Comparison of ENCODE assay signal across 7 cellular contexts in the genomic region with DNA sequence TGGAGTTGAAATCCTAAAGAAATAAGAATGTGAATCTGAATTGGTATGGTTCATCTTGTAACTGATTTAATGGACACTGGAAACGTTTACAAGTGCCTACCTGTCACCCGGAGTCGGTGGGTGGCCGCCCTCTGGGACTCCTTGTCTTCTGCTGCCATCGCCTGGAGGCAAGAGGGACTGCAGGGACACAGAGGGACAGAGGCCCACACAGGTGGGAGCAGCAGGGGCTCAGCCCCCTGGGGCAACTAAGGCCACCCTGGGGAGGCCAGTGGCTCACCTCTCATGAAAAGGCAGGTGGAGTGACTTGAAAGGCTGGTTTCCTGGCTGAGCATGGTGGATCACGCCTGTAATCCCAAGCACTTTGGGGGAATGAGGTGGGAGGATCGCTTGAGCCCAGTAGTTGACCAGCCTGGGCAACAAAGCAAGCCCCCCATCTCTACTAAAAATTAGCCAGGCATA. TPM values are rescaled to one million over a fixed set of nuclear protein-coding genes. Genes with fewer than 3 reads are reported as not detected.
DNase-seq lines count a peak whose midpoint lies in the region; ATAC-seq and TF ChIP-seq lines count a peak whose summit lies in the region.

No MANE protein-coding gene starts in this region.

- no peak for ATAC-seq in GM21423 (IDR thresholded peaks at IDR 0.05; ENCODE audit: unreplicated experiment)

- DNase-seq in GM13977 (ENCODE audit: low spot score): peak; percentile 80
- peak; percentile 50 for DNase-seq in NCI-H1105 treated with DMSO at 0.1 percent for 48 hours (lab: John Stamatoyannopoulos, UW)
- peak; percentile 47 for DNase-seq in T-helper 22 cell (ENCODE audit: low read depth)
- peak in 52 of 58 donors; percentile 4 to 74 (median 34) for DNase-seq in anterior cingulate cortex (lab: John Stamatoyannopoulos, UW)
- peak; percentile 3 to 8 for DNase-seq in hippocampal formation (lab: John Stamatoyannopoulos, UW)
- DNase-seq in spleen: peak; percentile 94

- H3K27ac ChIP-seq in spleen: no peak overlapping the region

- 15 to 23% (median 19%) methylated on average over 7 of the region's 7 CpGs for WGBS in spleen, 5 donors

- TF ChIP-seq CTCF in GM13977 (IDR thresholded peaks at IDR 0.05; ENCODE audit: extremely low read depth, insufficient read depth, missing control alignments) (peak; percentile 98), spleen (IDR thresholded peaks at IDR 0.05 in 8 of 11, conservative IDR thresholded peaks at IDR 0.05 in 3 of 11) (peak; percentile 87 to 95 (median 93))

- no peak overlapping the region for H3K4me3 ChIP-seq in spleen

- H3K27me3 ChIP-seq in spleen (replicated peaks in 1 of 7): no peaks in the 10 kb centered on the region

- in situ Hi-C loops in GM13977 (cut with MboI; ENCODE audit: low pct_unique_long_range_greater_than_20kb, low sequenced_read_pairs, unreplicated experiment): no loop called here

- TF ChIP-seq POLR2A in spleen (IDR thresholded peaks at IDR 0.05): no peak

- no peaks in the 10 kb centered on the region for H3K9me3 ChIP-seq in spleen

- no peaks in the 10 kb centered on the region for H3K36me3 ChIP-seq in spleen

- intact Hi-C loops in spleen (cut with DNase I; ENCODE audit: low total_unique reads): loop anchor here (5.0 to 10.0 kb wide), 2 partner anchors 95 to 183 kb away; partner anchors contain the start of gene COL1A1

- peaks cover 0 to 11% (median 0%) of the 10 kb centered on the region in 6 donors for H3K4me1 ChIP-seq in spleen

RNA-seq across cellular contexts. Expression of gene TMEM92, which starts 23.2 kb away (rescaled TPM):
- under 1 TPM in 2 of 7 donors, not detected in 5; 0.44 to 0.49 TPM for total RNA-seq in spleen
- under 1 TPM in 1 of 3 donors, not detected in 2; 0.06 TPM for polyA plus RNA-seq in spleen

RNA-seq across cellular contexts. Expression of gene XYLT2, which starts 48.5 kb away (rescaled TPM):
- total RNA-seq in spleen: 10 to 100 TPM; 17.9 to 27.3 (median 23.3) TPM
- 10 to 100 TPM; 10.0 to 19.1 (median 14.2) TPM for polyA plus RNA-seq in spleen

Comparison
In these comparisons a context has a peak if more than half of its experiments do, and no peak if none do; other contexts are left out.
1. DNase-seq: peak in every context shown above with its lines; median percentile 94 in spleen; 80 in GM13977; 50 in NCI-H1105 treated with DMSO at 0.1 percent for 48 hours; 47 in T-helper 22 cell; 34 in anterior cingulate cortex; 6 in hippocampal formation.